Comparison of ENCODE assay signal across 1 cellular context in genomic region chr4:4857809-4858508, GRCh38.
TF ChIP-seq lines count a peak whose summit lies in the region.

No MANE protein-coding gene starts in this region.

TF ChIP-seq in HCT116, 20 proteins besides CTCF, POLR2A, EP300 and RAD21 (continued from another document):
- no peak for TF ChIP-seq REST (IDR thresholded peaks at IDR 0.05; ENCODE audit: low read depth)
